In genomic region chr6:2245103-2245953, GRCh38 we compare ENCODE assay signal across 1 cellular context.
TF ChIP-seq lines count a peak whose summit lies in the region.

Gene GMDS (minus strand): TSS chr6:2245605.

TF ChIP-seq in HepG2, 621 proteins besides CTCF, POLR2A, EP300 and RAD21 (continued from another document):
- TF ChIP-seq, protein P1, sequence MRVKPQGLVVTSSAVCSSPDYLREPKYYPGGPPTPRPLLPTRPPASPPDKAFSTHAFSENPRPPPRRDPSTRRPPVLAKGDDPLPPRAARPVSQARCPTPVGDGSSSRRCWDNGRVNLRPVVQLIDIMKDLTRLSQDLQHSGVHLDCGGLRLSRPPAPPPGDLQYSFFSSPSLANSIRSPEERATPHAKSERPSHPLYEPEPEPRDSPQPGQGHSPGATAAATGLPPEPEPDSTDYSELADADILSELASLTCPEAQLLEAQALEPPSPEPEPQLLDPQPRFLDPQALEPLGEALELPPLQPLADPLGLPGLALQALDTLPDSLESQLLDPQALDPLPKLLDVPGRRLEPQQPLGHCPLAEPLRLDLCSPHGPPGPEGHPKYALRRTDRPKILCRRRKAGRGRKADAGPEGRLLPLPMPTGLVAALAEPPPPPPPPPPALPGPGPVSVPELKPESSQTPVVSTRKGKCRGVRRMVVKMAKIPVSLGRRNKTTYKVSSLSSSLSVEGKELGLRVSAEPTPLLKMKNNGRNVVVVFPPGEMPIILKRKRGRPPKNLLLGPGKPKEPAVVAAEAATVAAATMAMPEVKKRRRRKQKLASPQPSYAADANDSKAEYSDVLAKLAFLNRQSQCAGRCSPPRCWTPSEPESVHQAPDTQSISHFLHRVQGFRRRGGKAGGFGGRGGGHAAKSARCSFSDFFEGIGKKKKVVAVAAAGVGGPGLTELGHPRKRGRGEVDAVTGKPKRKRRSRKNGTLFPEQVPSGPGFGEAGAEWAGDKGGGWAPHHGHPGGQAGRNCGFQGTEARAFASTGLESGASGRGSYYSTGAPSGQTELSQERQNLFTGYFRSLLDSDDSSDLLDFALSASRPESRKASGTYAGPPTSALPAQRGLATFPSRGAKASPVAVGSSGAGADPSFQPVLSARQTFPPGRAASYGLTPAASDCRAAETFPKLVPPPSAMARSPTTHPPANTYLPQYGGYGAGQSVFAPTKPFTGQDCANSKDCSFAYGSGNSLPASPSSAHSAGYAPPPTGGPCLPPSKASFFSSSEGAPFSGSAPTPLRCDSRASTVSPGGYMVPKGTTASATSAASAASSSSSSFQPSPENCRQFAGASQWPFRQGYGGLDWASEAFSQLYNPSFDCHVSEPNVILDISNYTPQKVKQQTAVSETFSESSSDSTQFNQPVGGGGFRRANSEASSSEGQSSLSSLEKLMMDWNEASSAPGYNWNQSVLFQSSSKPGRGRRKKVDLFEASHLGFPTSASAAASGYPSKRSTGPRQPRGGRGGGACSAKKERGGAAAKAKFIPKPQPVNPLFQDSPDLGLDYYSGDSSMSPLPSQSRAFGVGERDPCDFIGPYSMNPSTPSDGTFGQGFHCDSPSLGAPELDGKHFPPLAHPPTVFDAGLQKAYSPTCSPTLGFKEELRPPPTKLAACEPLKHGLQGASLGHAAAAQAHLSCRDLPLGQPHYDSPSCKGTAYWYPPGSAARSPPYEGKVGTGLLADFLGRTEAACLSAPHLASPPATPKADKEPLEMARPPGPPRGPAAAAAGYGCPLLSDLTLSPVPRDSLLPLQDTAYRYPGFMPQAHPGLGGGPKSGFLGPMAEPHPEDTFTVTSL (CRISPR knock-in tag; IDR thresholded peaks at IDR 0.05; ENCODE audit: borderline replicate concordance): peak; percentile 10; the same call in 1 of the 2 replicates
- TF ChIP-seq, protein P2, sequence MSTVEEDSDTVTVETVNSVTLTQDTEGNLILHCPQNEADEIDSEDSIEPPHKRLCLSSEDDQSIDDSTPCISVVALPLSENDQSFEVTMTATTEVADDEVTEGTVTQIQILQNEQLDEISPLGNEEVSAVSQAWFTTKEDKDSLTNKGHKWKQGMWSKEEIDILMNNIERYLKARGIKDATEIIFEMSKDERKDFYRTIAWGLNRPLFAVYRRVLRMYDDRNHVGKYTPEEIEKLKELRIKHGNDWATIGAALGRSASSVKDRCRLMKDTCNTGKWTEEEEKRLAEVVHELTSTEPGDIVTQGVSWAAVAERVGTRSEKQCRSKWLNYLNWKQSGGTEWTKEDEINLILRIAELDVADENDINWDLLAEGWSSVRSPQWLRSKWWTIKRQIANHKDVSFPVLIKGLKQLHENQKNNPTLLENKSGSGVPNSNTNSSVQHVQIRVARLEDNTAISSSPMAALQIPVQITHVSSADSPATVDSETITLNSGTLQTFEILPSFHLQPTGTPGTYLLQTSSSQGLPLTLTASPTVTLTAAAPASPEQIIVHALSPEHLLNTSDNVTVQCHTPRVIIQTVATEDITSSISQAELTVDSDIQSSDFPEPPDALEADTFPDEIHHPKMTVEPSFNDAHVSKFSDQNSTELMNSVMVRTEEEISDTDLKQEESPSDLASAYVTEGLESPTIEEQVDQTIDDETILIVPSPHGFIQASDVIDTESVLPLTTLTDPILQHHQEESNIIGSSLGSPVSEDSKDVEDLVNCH (CRISPR knock-in tag; IDR thresholded peaks at IDR 0.05): no peak
- TF ChIP-seq PBX3 (CRISPR knock-in tag; IDR thresholded peaks at IDR 0.05; ENCODE audit: borderline replicate concordance): 0 out of 2 replicates have a peak, but pooled peaks have one; percentile 10
- TF ChIP-seq GZF1 (CRISPR knock-in tag; IDR thresholded peaks at IDR 0.05): 0 out of 2 replicates have a peak, but pooled peaks have one; percentile 30
- TF ChIP-seq ADNP (CRISPR knock-in tag; IDR thresholded peaks at IDR 0.05): peak; percentile 47; the same call in 1 of the 2 replicates
- no peak for TF ChIP-seq ZNF276 (CRISPR knock-in tag; IDR thresholded peaks at IDR 0.05; ENCODE audit: low read depth)
- TF ChIP-seq ASH2L (IDR thresholded peaks at IDR 0.05; ENCODE audit: insufficient read length, low read depth, low read length): peak; percentile 78
- TF ChIP-seq JUND (CRISPR knock-in tag; IDR thresholded peaks at IDR 0.05): peak; percentile 12; the same call in 1 of the 2 replicates
- no peak for TF ChIP-seq HNF4G (IDR thresholded peaks at IDR 0.05; ENCODE audit: borderline replicate concordance, low read depth, low read length)
- peak; percentile 58 for TF ChIP-seq HNF4G (CRISPR knock-in tag; IDR thresholded peaks at IDR 0.05; ENCODE audit: borderline replicate concordance, low read depth)
- peak; percentile 93 for TF ChIP-seq ZSCAN21 (CRISPR knock-in tag; IDR thresholded peaks at IDR 0.05; ENCODE audit: borderline replicate concordance)
- TF ChIP-seq ZMAT3 (CRISPR knock-in tag; conservative IDR thresholded peaks at IDR 0.05): 0 out of 2 replicates have a peak, but pooled peaks have one; percentile 69
- TF ChIP-seq TMF1 (CRISPR knock-in tag; IDR thresholded peaks at IDR 0.05; ENCODE audit: low read depth): peak; percentile 98
- 0 out of 2 replicates have a peak, but pooled peaks have one; percentile 63 for TF ChIP-seq HDAC6 (IDR thresholded peaks at IDR 0.05; ENCODE audit: low read depth, low read length)
- peak; percentile 74; the same call in 1 of the 2 replicates for TF ChIP-seq ZNF770 (CRISPR knock-in tag; IDR thresholded peaks at IDR 0.05)
- 0 out of 2 replicates have a peak, but pooled peaks have one; percentile 49 for TF ChIP-seq ZNF205 (CRISPR knock-in tag; IDR thresholded peaks at IDR 0.05)
- no peak for TF ChIP-seq PCBP2 (optimal IDR thresholded peaks at IDR 0.05; ENCODE audit: low read depth, low read length, poor library complexity, severe bottlenecking)
- TF ChIP-seq ZNF777 (CRISPR knock-in tag; IDR thresholded peaks at IDR 0.05): peak; percentile 72
- TF ChIP-seq ZNF34 (CRISPR knock-in tag; IDR thresholded peaks at IDR 0.05; ENCODE audit: borderline replicate concordance): peak; percentile 76; the same call in 1 of the 2 replicates
- TF ChIP-seq RARA (CRISPR knock-in tag; IDR thresholded peaks at IDR 0.05): no peak
- TF ChIP-seq, protein P3, sequence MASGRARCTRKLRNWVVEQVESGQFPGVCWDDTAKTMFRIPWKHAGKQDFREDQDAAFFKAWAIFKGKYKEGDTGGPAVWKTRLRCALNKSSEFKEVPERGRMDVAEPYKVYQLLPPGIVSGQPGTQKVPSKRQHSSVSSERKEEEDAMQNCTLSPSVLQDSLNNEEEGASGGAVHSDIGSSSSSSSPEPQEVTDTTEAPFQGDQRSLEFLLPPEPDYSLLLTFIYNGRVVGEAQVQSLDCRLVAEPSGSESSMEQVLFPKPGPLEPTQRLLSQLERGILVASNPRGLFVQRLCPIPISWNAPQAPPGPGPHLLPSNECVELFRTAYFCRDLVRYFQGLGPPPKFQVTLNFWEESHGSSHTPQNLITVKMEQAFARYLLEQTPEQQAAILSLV (CRISPR knock-in tag; IDR thresholded peaks at IDR 0.05; ENCODE audit: borderline replicate concordance): peak; percentile 94; the same call in 1 of the 2 replicates
- TF ChIP-seq ETV5 (CRISPR knock-in tag; IDR thresholded peaks at IDR 0.05; ENCODE audit: borderline replicate concordance): peak; percentile 21; the same call in 1 of the 2 replicates
- TF ChIP-seq, protein P4, sequence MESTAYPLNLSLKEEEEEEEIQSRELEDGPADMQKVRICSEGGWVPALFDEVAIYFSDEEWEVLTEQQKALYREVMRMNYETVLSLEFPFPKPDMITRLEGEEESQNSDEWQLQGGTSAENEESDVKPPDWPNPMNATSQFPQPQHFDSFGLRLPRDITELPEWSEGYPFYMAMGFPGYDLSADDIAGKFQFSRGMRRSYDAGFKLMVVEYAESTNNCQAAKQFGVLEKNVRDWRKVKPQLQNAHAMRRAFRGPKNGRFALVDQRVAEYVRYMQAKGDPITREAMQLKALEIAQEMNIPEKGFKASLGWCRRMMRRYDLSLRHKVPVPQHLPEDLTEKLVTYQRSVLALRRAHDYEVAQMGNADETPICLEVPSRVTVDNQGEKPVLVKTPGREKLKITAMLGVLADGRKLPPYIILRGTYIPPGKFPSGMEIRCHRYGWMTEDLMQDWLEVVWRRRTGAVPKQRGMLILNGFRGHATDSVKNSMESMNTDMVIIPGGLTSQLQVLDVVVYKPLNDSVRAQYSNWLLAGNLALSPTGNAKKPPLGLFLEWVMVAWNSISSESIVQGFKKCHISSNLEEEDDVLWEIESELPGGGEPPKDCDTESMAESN (CRISPR knock-in tag; conservative IDR thresholded peaks at IDR 0.05): peak; percentile 98
